Comparison of ENCODE assay signal across 18 cellular contexts in the genomic region with DNA sequence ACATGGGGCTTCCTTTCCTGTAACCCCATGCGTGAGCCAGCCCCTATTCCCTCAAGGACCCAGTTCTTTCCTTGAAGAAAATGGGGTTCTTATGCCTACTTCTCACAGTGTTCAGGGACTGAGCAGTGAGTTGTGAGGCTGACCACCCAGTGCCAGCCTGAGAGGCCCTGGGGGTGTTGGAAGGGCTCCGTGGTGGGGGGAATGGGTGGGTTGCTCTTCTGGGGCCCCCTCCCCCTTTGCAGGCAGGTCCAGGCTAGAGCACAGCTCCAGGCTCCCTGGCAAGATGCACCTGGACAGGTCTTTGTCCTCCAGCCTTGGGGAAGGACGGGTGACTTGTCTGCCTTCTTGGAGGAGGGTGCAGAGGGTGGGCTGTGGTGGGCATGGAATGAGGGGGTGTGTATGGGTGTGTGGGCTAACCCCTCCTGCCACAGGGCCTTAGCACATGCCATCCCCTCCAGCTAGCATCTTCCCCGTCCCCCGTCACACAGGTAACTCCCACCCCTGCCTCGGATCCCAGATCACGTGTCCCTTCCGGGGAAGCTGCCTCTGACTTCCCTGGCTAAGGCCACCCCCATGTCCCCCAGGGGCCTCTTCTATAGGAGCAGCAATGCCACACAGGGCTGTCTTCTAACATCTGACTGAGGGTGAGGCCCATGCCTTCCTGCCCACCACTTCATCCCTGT.
DNase-seq lines count a peak whose midpoint lies in the region; ATAC-seq, FAIRE-seq and TF ChIP-seq lines count a peak whose summit lies in the region.
"Had no signal": no experiment of that assay in that cellular context is flagged by ENCODE, and none has a peak within 500 bp of the region (broad histone marks: within the 10 kb centered on the region; RNA-seq: fewer than 3 reads in every experiment).

No MANE protein-coding gene starts in this region.

- CTCF ChIA-PET in HepG2 (lab: Yijun Ruan, JAX; ENCODE audit: low intra/inter-chr PET ratio, low total read pairs) = no interaction called here

- H3K4me3 ChIP-seq in liver (ENCODE audit: low read depth in 1 of 3, low read length in 3 of 3) (no peak overlapping the region), HepG2 (replicated peaks in 1 of 3; ENCODE audit: insufficient read depth in 1 of 3, low read depth in 2 of 3, low read length in 3 of 3) (no peak overlapping the region), colonic mucosa (no peak overlapping the region)
- H3K4me3 ChIP-seq: coronary artery, GM23338, tibial artery had no signal

- BruUV-seq in HepG2 (replicated peaks; lab: Mats Ljungman, UMichigan) = no TSS peak

- in situ Hi-C loops in HepG2 (cut with HindIII; ENCODE audit: extremely low pct_ligation_motif_present, low pct_unique_long_range_greater_than_20kb) = no loop called here

- no peak overlapping the region for H2AFZ ChIP-seq in HepG2 (ENCODE audit: low read length)
- H2AFZ ChIP-seq: GM23338 had no signal

- H3K4me2 ChIP-seq in HepG2 (ENCODE audit: low read depth, low read length) = no peak overlapping the region
- H3K4me2 ChIP-seq: GM23338 had no signal

- POLR2A ChIA-PET in HepG2 (lab: Yijun Ruan, JAX) = no interaction called here

- no peaks in the 10 kb centered on the region for H3K79me2 ChIP-seq in HepG2 (ENCODE audit: insufficient read depth, low read length)

- H3K27me3 ChIP-seq in liver (ENCODE audit: control insufficient read depth in 4 of 4, insufficient read depth in 4 of 4, low read length in 3 of 4) (no peaks in the 10 kb centered on the region), HepG2 (ENCODE audit: control insufficient read depth in 1 of 2, insufficient read depth in 2 of 2, low read length in 2 of 2) (peaks cover 0 to 9% of the 10 kb centered on the region in 2 experiments; a peak in 1 of 5 replicates), colonic mucosa (no peaks in the 10 kb centered on the region)

- H3K27ac ChIP-seq in liver (ENCODE audit: low read depth in 1 of 2, low read length in 2 of 2) = peak overlapping the region; percentile 55 to 75
- H3K27ac ChIP-seq in HepG2 (ENCODE audit: extremely low read length, insufficient read depth, low read length) = no peak overlapping the region
- no peak overlapping the region for H3K27ac ChIP-seq in colonic mucosa
- H3K27ac ChIP-seq: coronary artery, tibial artery had no signal

- peaks cover 2% of the 10 kb centered on the region for H3K36me3 Mint-ChIP-seq in neural crest cell (ENCODE audit: low read depth)
- H3K36me3 Mint-ChIP-seq: brain; CD8-positive, alpha-beta memory T cell had no signal

- intact Hi-C loops in HepG2 (cut with micrococcal nuclease; ENCODE audit: unreplicated experiment) = no loop called here
- intact Hi-C loops in colonic mucosa (cut with DNase I) = no loop called here

- no peaks in the 10 kb centered on the region for H4K20me1 ChIP-seq in HepG2 (ENCODE audit: insufficient read depth, low read length)

- H3K4me3 Mint-ChIP-seq in neural crest cell = no peak overlapping the region
- H3K4me3 Mint-ChIP-seq: brain; CD8-positive, alpha-beta memory T cell; GM23338 had no signal

- H3K27me3 Mint-ChIP-seq in neural crest cell (ENCODE audit: low read depth) = no peaks in the 10 kb centered on the region

- WGBS in liver = 95% methylated on average over 8 of the region's 8 CpGs
- WGBS in HepG2 (ENCODE audit: low lambda C conversion rate) = 70% methylated on average over 3 of the region's 8 CpGs

- no peak for TF ChIP-seq CTCF in liver (IDR thresholded peaks at IDR 0.05; ENCODE audit: low read depth, low read length, missing input control)
- TF ChIP-seq CTCF in HepG2 (CRISPR knock-in tag; IDR thresholded peaks at IDR 0.05) = no peak
- TF ChIP-seq CTCF in colonic mucosa (IDR thresholded peaks at IDR 0.05) = no peak
- no peak for TF ChIP-seq CTCF in neural crest cell (conservative IDR thresholded peaks at IDR 0.05)

- H3K36me3 ChIP-seq in liver (ENCODE audit: control insufficient read depth in 4 of 4, insufficient read depth in 3 of 4, low read depth in 1 of 4, low read length in 3 of 4) = no peaks in the 10 kb centered on the region
- no peaks in the 10 kb centered on the region for H3K36me3 ChIP-seq in HepG2 (replicated peaks in 1 of 2; ENCODE audit: control insufficient read depth in 1 of 2, insufficient read depth in 2 of 2, low read length in 2 of 2)
- no peaks in the 10 kb centered on the region for H3K36me3 ChIP-seq in colonic mucosa
- H3K36me3 ChIP-seq: tibial artery had no signal

- peak overlapping the region; percentile 43 for H3K27ac Mint-ChIP-seq in neural crest cell (ENCODE audit: unreplicated experiment)
- H3K27ac Mint-ChIP-seq: brain; CD8-positive, alpha-beta memory T cell; GM23338 had no signal

- no peak for TF ChIP-seq POLR2A in HepG2 (IDR thresholded peaks at IDR 0.05; ENCODE audit: insufficient read depth in 1 of 2, low read depth in 2 of 2, low read length in 2 of 2)

- no peaks in the 10 kb centered on the region for H3K4me1 Mint-ChIP-seq in neural crest cell
- H3K4me1 Mint-ChIP-seq: brain; CD8-positive, alpha-beta memory T cell had no signal

- no peak for DNase-seq in HepG2 (ENCODE audit: low spot score)
- peak; percentile 11 for DNase-seq in colonic mucosa
- DNase-seq in neural crest cell (ENCODE audit: low read depth, low spot score) = no peak
- DNase-seq in ureter (ENCODE audit: low spot score) = peak; percentile 35
- no peak for DNase-seq in nucleus accumbens (lab: John Stamatoyannopoulos, UW)
- DNase-seq: DMS53, MM.1S, right cardiac atrium had no signal

- TF ChIP-seq EP300 in HepG2 (IDR thresholded peaks at IDR 0.05; ENCODE audit: low read depth in 2 of 2, low read length in 2 of 2) (no peak), HepG2 (CRISPR knock-in tag; IDR thresholded peaks at IDR 0.05; ENCODE audit: borderline replicate concordance) (no peak)

- no peak for FAIRE-seq in HepG2 (lab: Jason Lieb, UNC)
- FAIRE-seq: GM19239 had no signal

- peaks cover 10 to 44% (median 30%) of the 10 kb centered on the region in 4 donors for H3K4me1 ChIP-seq in liver (ENCODE audit: control insufficient read depth in 4 of 4, insufficient read depth in 4 of 4, low read length in 3 of 4)
- peaks cover 29% of the 10 kb centered on the region for H3K4me1 ChIP-seq in HepG2 (ENCODE audit: insufficient read depth, low read length)
- no peaks in the 10 kb centered on the region for H3K4me1 ChIP-seq in colonic mucosa
- H3K4me1 ChIP-seq: tibial artery had no signal

- ATAC-seq in HepG2 (no peak), GM19035 (IDR thresholded peaks at IDR 0.05; ENCODE audit: unreplicated experiment) (no peak), GM21423 (IDR thresholded peaks at IDR 0.05; ENCODE audit: unreplicated experiment) (no peak)
- ATAC-seq: GM23338, left colon had no signal

- H3K9me3 ChIP-seq in liver (ENCODE audit: control insufficient read depth in 4 of 4, low read length in 3 of 4) (no peaks in the 10 kb centered on the region), HepG2 (ENCODE audit: low read length) (peaks cover 7% of the 10 kb centered on the region; the same call in 1 of the 2 replicates), colonic mucosa (no peaks in the 10 kb centered on the region)

- H3K9me3 Mint-ChIP-seq in neural crest cell = peaks cover 3% of the 10 kb centered on the region

- H3K9ac ChIP-seq in liver (ENCODE audit: low read depth in 1 of 2, low read length in 2 of 2) = no peak overlapping the region
- H3K9ac ChIP-seq in HepG2 (ENCODE audit: insufficient read depth, low read depth, low read length) = no peak overlapping the region
- H3K9ac ChIP-seq in colonic mucosa (ENCODE audit: low read depth in 2 of 2, low read length in 2 of 2) = no peak overlapping the region

- TF ChIP-seq RAD21 in liver (IDR thresholded peaks at IDR 0.05) (no peak), HepG2 (CRISPR knock-in tag; IDR thresholded peaks at IDR 0.05) (no peak)

TF ChIP-seq in liver, 16 proteins besides CTCF, POLR2A, EP300 and RAD21:
- TF ChIP-seq JUND (IDR thresholded peaks at IDR 0.05) (no peak), HNF4G (IDR thresholded peaks at IDR 0.05) (no peak), SP1 (IDR thresholded peaks at IDR 0.05) (no peak), TAF1 (conservative IDR thresholded peaks at IDR 0.05) (no peak)

TF ChIP-seq in HepG2, 621 proteins besides CTCF, POLR2A, EP300 and RAD21:
- no peak for TF ChIP-seq ZSCAN25 (CRISPR knock-in tag; IDR thresholded peaks at IDR 0.05)

Comparison
In these comparisons a context has a peak if more than half of its experiments do, and no peak if none do; other contexts are left out.
1. H3K27ac ChIP-seq: peak in liver (2 of 2); none in HepG2 (single experiment) and colonic mucosa (single experiment).
2. DNase-seq: peak in colonic mucosa (single experiment) and ureter (single experiment); none in HepG2 (single experiment), neural crest cell (single experiment) and nucleus accumbens (0 of 56).